16 cellular contexts compared by ENCODE assay signal in genomic region chr21:46594276-46594675, GRCh38. TPM values are rescaled to one million over a fixed set of nuclear protein-coding genes. Genes with fewer than 3 reads are reported as not detected.
DNase-seq lines count a peak whose midpoint lies in the region; ATAC-seq and TF ChIP-seq lines count a peak whose summit lies in the region.
"Had no signal": no experiment of that assay in that cellular context is flagged by ENCODE, and none has a peak within 500 bp of the region (broad histone marks: within the 10 kb centered on the region; RNA-seq: fewer than 3 reads in every experiment).

No MANE protein-coding gene starts in this region.

- DNase-seq in NCI-H2171 treated with DMSO at 0.1 percent for 48 hours (lab: John Stamatoyannopoulos, UW) (peak; percentile 11), NCI-H2171 (lab: John Stamatoyannopoulos, UW) (no peak), NAMALWA (ENCODE audit: low spot score) (peak; percentile 13), RPMI8226 (peak; percentile 32), myocyte (ENCODE audit: low read depth) (peak; percentile 5), foreskin fibroblast (no peak)
- DNase-seq: ACHN; C1 segment of cervical spinal cord; CD4-positive, alpha-beta T cell; DMS153; HFFc6; KBM-7 had no signal

- TF ChIP-seq CTCF in foreskin fibroblast (IDR thresholded peaks at IDR 0.05; ENCODE audit: low read depth, low read length), result no peak

- no peak overlapping the region for H3K4me3 ChIP-seq in foreskin fibroblast (ENCODE audit: low read depth in 1 of 2, low read length in 2 of 2)
- H3K4me3 ChIP-seq: HAP-1 had no signal

- no peak for ATAC-seq in HG03196 (IDR thresholded peaks at IDR 0.05; ENCODE audit: unreplicated experiment)
- ATAC-seq in GM21528 (IDR thresholded peaks at IDR 0.05; ENCODE audit: low FRiP score, unreplicated experiment), result no peak

RNA-seq across cellular contexts. Expression of gene S100B, which starts 10.6 kb away (rescaled TPM):
- total RNA-seq in myocyte, result not detected in 2 replicates
- not detected for polyA plus RNA-seq in myocyte (2012)
- total RNA-seq: A172, HFFc6 had no signal

RNA-seq across cellular contexts. Expression of gene PRMT2, which starts 41.2 kb away (rescaled TPM):
- total RNA-seq in myocyte, result 121 and 142 TPM in 2 replicates
- 184 TPM for polyA plus RNA-seq in myocyte (2012)

Comparison
In these comparisons a context has a peak if more than half of its experiments do, and no peak if none do; other contexts are left out.
1. DNase-seq: peak in NCI-H2171 treated with DMSO at 0.1 percent for 48 hours (single experiment), NAMALWA (single experiment), RPMI8226 (single experiment) and myocyte (single experiment); none in NCI-H2171 (single experiment) and foreskin fibroblast (0 of 2).